16 cellular contexts compared by ENCODE assay signal in genomic region chr4:100841911-100842310, GRCh38.
DNase-seq lines count a peak whose midpoint lies in the region; ATAC-seq and TF ChIP-seq lines count a peak whose summit lies in the region.
"Had no signal": no experiment of that assay in that cellular context is flagged by ENCODE, and none has a peak within 500 bp of the region (broad histone marks: within the 10 kb centered on the region; RNA-seq: fewer than 3 reads in every experiment).

No MANE protein-coding gene starts in this region.

- no peak overlapping the region for H3K4me3 ChIP-seq in fibroblast of pulmonary artery (replicated peaks; ENCODE audit: low read depth, low read length)

- DNase-seq in GM03348 (ENCODE audit: low spot score) (peak; percentile 8), astrocyte of the hippocampus (ENCODE audit: low read depth, low spot score) (peak; percentile 14), fibroblast of pulmonary artery (ENCODE audit: low read depth) (peak; percentile 53), myocyte (ENCODE audit: low read depth) (peak; percentile 7), cortex of kidney (lab: John Stamatoyannopoulos, UW) (no peak)
- DNase-seq: COR-L47; H9; IMR-90; Karpas-422; NCI-H1417; NCI-H187 treated with DMSO at 0.1 percent for 48 hours; NK-92 treated with Interleukin-12 subunit alpha and Interleukin-12 subunit beta, amount 100 ng/mL, for 24 hours; RPMI8226; SIG-M5 had no signal

- ATAC-seq in GM21576 (IDR thresholded peaks at IDR 0.05; ENCODE audit: unreplicated experiment) = no peak
- ATAC-seq in HG02885 (IDR thresholded peaks at IDR 0.05; ENCODE audit: poor library complexity, unreplicated experiment) = no peak

- TF ChIP-seq CTCF in fibroblast of pulmonary artery (IDR thresholded peaks at IDR 0.05; ENCODE audit: low read length, missing control alignments) = no peak
